Comparison of ENCODE assay signal across 8 cellular contexts in the genomic region with DNA sequence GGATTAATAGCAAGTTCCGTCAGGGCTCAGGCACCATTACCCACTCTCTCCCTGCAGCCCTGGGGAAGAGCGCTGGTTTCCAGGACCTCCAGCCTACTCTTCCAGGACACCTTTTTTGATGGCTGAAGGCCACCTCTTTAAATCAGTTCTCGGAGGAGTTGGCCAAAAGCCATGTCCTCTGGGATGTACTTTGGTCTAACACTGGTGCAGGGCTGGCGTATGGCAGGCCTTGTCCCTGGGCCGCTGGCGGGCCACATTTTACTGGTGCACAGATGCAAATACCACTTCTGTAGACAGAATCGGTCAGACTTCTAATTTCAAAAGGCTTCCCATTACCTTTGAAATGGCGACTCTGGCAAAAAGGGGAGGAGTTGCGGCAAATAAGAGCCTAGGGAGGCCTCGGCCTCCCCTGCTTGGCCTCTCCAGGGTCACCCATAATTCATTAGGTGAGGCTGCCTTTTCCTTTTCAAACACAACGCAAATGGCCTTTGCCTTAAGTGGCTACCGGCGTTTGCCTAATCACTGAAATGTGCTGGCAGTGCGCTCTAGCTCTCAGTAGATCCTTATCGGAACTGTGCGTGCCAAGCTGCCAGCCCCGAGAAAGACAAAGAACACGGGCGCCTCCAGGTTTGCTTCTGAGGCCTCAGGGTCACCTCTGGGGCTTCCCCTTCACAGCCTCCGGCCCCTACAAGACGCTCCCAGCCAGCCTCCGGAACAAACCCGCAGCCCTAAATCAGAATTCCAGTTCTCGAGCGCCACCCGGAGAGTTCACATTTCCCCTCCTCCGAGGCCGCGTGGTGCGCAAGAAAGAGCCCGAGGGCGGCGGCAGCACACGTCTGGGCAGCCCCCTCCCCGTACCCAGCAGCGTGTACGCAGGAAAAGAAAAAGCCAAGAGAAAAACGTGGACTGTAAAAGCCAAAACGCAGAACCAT.
DNase-seq lines count a peak whose midpoint lies in the region; ATAC-seq and TF ChIP-seq lines count a peak whose summit lies in the region.

No MANE protein-coding gene starts in this region.

- no peaks in the 10 kb centered on the region for H3K27me3 Mint-ChIP-seq in CD4-positive, alpha-beta T cell

- peaks cover 16% of the 10 kb centered on the region for H3K36me3 Mint-ChIP-seq in CD4-positive, alpha-beta T cell (ENCODE audit: low read depth)

- peak in 3 of 10 experiments; percentile 28 to 44 (median 31) for DNase-seq in CD4-positive, alpha-beta T cell
- DNase-seq in UCSD-AML1 (lab: John Stamatoyannopoulos, UW; ENCODE audit: unreplicated experiment) (peak; percentile 64), cerebellar cortex (ENCODE audit: low spot score) (peak; percentile 42), G401 (ENCODE audit: low spot score) (no peak)

- intact Hi-C loops in CD4-positive, alpha-beta T cell (cut with DNase I, micrococcal nuclease): loop anchor here (2.0 to 10.0 kb wide), 5 partner anchors 75 to 357 kb away; partner anchors contain the start of gene BCOR (in 1 of the 2)

- peak overlapping the region; percentile 90 for H3K9ac ChIP-seq in HUES64 (ENCODE audit: low read depth, low read length)
- peak overlapping the region; percentile 56 to 74 for H3K9ac ChIP-seq in mucosa of rectum (ENCODE audit: low read depth in 1 of 2, low read length in 2 of 2)

- no peaks in the 10 kb centered on the region for H3K36me3 ChIP-seq in HUES64 (ENCODE audit: insufficient read depth, low read length)
- H3K36me3 ChIP-seq in mucosa of rectum (ENCODE audit: control insufficient read depth in 2 of 2, insufficient read depth in 2 of 2, low read length in 2 of 2): no peaks in the 10 kb centered on the region
- H3K36me3 ChIP-seq in thymus (ENCODE audit: control insufficient read depth, insufficient read depth): no peaks in the 10 kb centered on the region

- peaks cover 59% of the 10 kb centered on the region for H3K4me1 Mint-ChIP-seq in CD4-positive, alpha-beta T cell (ENCODE audit: low read depth)

- WGBS in HUES64: 13% methylated on average over 39 of the region's 39 CpGs
- 13% methylated on average over 39 of the region's 39 CpGs for WGBS in thymus

- in situ Hi-C loops in G401 (cut with HindIII; ENCODE audit: low sequenced_read_pairs): no loop called here

- no peaks in the 10 kb centered on the region for H3K27me3 ChIP-seq in CD4-positive, alpha-beta T cell (ENCODE audit: control insufficient read depth, insufficient read depth, low read length)
- H3K27me3 ChIP-seq in HUES64 (ENCODE audit: insufficient read depth, low read length) (peaks cover 33% of the 10 kb centered on the region), mucosa of rectum (ENCODE audit: control insufficient read depth in 2 of 2, insufficient read depth in 2 of 2, low read length in 2 of 2) (peaks cover 0 to 4% of the 10 kb centered on the region in 2 donors), thymus (ENCODE audit: control insufficient read depth, insufficient read depth) (no peaks in the 10 kb centered on the region)

- TF ChIP-seq CTCF in CD4-positive, alpha-beta T cell (IDR thresholded peaks at IDR 0.05): no peak

- no peaks in the 10 kb centered on the region for H3K9me3 ChIP-seq in CD4-positive, alpha-beta T cell (ENCODE audit: control insufficient read depth, low read length)
- H3K9me3 ChIP-seq in HUES64 (ENCODE audit: insufficient read depth, low read depth, low read length): no peaks in the 10 kb centered on the region
- H3K9me3 ChIP-seq in mucosa of rectum (ENCODE audit: control insufficient read depth in 2 of 2, low read length in 2 of 2): no peaks in the 10 kb centered on the region
- H3K9me3 ChIP-seq in thymus (ENCODE audit: control insufficient read depth): no peaks in the 10 kb centered on the region

- peak overlapping the region; percentile 95 for H3K4me3 Mint-ChIP-seq in CD4-positive, alpha-beta T cell

- H3K27ac ChIP-seq in CD4-positive, alpha-beta T cell (ENCODE audit: low read depth, low read length): peak overlapping the region; percentile 96
- H3K27ac ChIP-seq in HUES64 (ENCODE audit: low read depth, low read length) (peak overlapping the region; percentile 39; the same call in 1 of the 2 replicates), mucosa of rectum (ENCODE audit: low read depth in 2 of 2, low read length in 2 of 2) (peak overlapping the region; percentile 84 to 95), thymus (ENCODE audit: low read depth) (peak overlapping the region; percentile 99)

- no peaks in the 10 kb centered on the region for H3K9me3 Mint-ChIP-seq in CD4-positive, alpha-beta T cell

- ATAC-seq in CD4-positive, alpha-beta T cell (ENCODE audit: poor library complexity): no peak
- ATAC-seq in GM19023 (IDR thresholded peaks at IDR 0.05; ENCODE audit: unreplicated experiment): no peak

- POLR2A ChIA-PET in CD4-positive, alpha-beta T cell (lab: Charles Lee): interaction anchor here (0.6 to 11.4 kb wide), 6 partner anchors 8 to 400 kb away, joined by 3 to 236 read pairs (median 4); partner anchors contain the start of gene BCOR

- H3K27ac Mint-ChIP-seq in CD4-positive, alpha-beta T cell: peak overlapping the region; percentile 100

- H3K4me3 ChIP-seq in HUES64 (ENCODE audit: low read length) (peak overlapping the region; percentile 68), mucosa of rectum (ENCODE audit: low read length in 2 of 2) (peak overlapping the region; percentile 17 to 53), thymus (ENCODE audit: low read length) (peak overlapping the region; percentile 67)

- H3K4me1 ChIP-seq in HUES64 (ENCODE audit: insufficient read depth, low read length): peaks cover 22% of the 10 kb centered on the region
- peaks cover 17 to 30% of the 10 kb centered on the region in 2 donors for H3K4me1 ChIP-seq in mucosa of rectum (ENCODE audit: control insufficient read depth in 2 of 2, insufficient read depth in 2 of 2, low read length in 2 of 2)
- peaks cover 7% of the 10 kb centered on the region for H3K4me1 ChIP-seq in thymus (ENCODE audit: control insufficient read depth, insufficient read depth, low read length)

- CTCF ChIA-PET in CD4-positive, alpha-beta T cell (lab: Charles Lee): interaction anchor here (1.2 kb wide), 1 partner anchor 20 kb away, joined by 3 read pairs; no protein-coding TSS in a partner anchor

Comparison
In these comparisons a context has a peak if more than half of its experiments do, and no peak if none do; other contexts are left out.
1. H3K27ac ChIP-seq: peak in every context shown above with its lines; median percentile 99 in thymus; 96 in CD4-positive, alpha-beta T cell; 90 in mucosa of rectum; 39 in HUES64.